In the genomic region with DNA sequence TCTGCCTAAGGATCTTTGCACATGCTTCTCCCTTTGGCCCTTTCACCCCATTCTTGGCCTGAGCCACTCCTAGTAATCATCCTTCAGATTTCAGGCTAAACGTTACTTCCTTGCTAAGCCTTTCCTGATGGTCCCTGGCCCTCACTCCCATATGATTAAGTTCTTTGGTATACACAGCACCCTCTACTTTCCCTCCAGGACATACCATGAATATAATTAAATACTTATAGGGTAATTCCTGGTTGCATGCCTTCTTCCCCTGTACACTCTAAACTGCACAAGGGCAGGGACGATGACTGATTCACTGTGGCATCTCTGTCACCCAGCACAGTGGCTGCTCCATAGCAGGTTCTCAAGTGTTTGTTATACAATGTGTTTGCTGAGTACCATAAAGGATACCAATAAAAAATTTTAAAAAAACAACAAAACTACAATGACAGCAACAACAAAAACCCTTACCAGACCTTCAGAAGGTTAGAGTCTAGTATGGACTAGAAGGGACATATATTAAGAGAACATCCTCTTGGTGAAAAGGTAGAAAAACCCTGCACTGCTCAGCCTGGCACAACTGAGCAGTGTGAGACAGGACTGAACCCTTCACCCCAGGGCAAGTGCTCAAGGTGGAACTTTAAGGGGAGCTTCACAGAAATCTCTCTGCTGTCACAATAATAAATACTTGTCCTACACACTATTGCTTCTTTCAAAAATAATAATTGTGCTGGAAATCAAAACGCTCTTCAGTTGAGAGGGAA, we compare ENCODE assay signal across 11 cellular contexts.
A peak's percentile ranks its signal among the peaks of the same experiment; 100 is the strongest.
DNase-seq lines count a peak whose midpoint lies in the region; TF ChIP-seq lines count a peak whose summit lies in the region.
"Had no signal": no experiment of that assay in that cellular context is flagged by ENCODE, and none has a peak within 500 bp of the region (broad histone marks: within the 10 kb centered on the region; RNA-seq: fewer than 3 reads in every experiment).

No MANE protein-coding gene starts in this region.

- H3K4me3 Mint-ChIP-seq in Calu3 (ENCODE audit: low read depth, unreplicated experiment) (no peak overlapping the region), nephron progenitor cell (no peak overlapping the region), progenitor cell of endocrine pancreas (ENCODE audit: low read depth) (no peak overlapping the region)

- peak overlapping the region; percentile 17 for H3K27ac ChIP-seq in colonic mucosa

- H3K4me3 ChIP-seq in colonic mucosa: no peak overlapping the region

- H3K36me3 Mint-ChIP-seq in Calu3 (ENCODE audit: insufficient read depth, unreplicated experiment) (no peaks in the 10 kb centered on the region), nephron progenitor cell (ENCODE audit: low read depth) (no peaks in the 10 kb centered on the region), progenitor cell of endocrine pancreas (ENCODE audit: insufficient read depth) (no peaks in the 10 kb centered on the region)

- H3K27me3 Mint-ChIP-seq in Calu3 (ENCODE audit: unreplicated experiment) (no peaks in the 10 kb centered on the region), nephron progenitor cell (ENCODE audit: low read depth, poor library complexity) (no peaks in the 10 kb centered on the region), progenitor cell of endocrine pancreas (no peaks in the 10 kb centered on the region)

- no peaks in the 10 kb centered on the region for H3K9me3 ChIP-seq in colonic mucosa

- no TSS peak for BruUV-seq in Calu3 (replicated peaks; lab: Mats Ljungman, UMichigan)

- H3K4me1 Mint-ChIP-seq in Calu3 (ENCODE audit: low read depth, unreplicated experiment): peaks cover 57% of the 10 kb centered on the region
- peaks cover 34% of the 10 kb centered on the region for H3K4me1 Mint-ChIP-seq in nephron progenitor cell
- H3K4me1 Mint-ChIP-seq in progenitor cell of endocrine pancreas (ENCODE audit: low read depth): peaks cover 4% of the 10 kb centered on the region

- TF ChIP-seq CTCF in Calu3 (IDR thresholded peaks at IDR 0.05; ENCODE audit: unreplicated experiment) (no peak), colonic mucosa (IDR thresholded peaks at IDR 0.05) (no peak), nephron progenitor cell (IDR thresholded peaks at IDR 0.05) (no peak), progenitor cell of endocrine pancreas (IDR thresholded peaks at IDR 0.05; ENCODE audit: unreplicated experiment) (no peak)

- no peaks in the 10 kb centered on the region for H3K27me3 ChIP-seq in colonic mucosa

- intact Hi-C loops in Calu3 (cut with micrococcal nuclease; ENCODE audit: unreplicated experiment) (loop anchor here (5.0 kb wide), 2 partner anchors 35 to 75 kb away; partner anchors contain the start of gene AAK1), colonic mucosa (cut with DNase I) (loop anchor here (5.0 to 10.0 kb wide), 2 partner anchors 70 to 247 kb away; no protein-coding TSS in a partner anchor)

- H3K36me3 ChIP-seq in colonic mucosa: no peaks in the 10 kb centered on the region

- no peaks in the 10 kb centered on the region for H3K4me1 ChIP-seq in colonic mucosa

- DNase-seq in Calu3: peak; percentile 25
- DNase-seq in M059J (ENCODE audit: low read depth): peak; percentile 31
- DNase-seq in colonic mucosa: no peak
- no peak for DNase-seq in nephron progenitor cell
- no peak for DNase-seq in stimulated activated naive CD4-positive, alpha-beta T cell treated with Interleukin-2 at 50 U/mL for 16 hours (lab: John Stamatoyannopoulos, UW)
- no peak for DNase-seq in progenitor cell of endocrine pancreas (ENCODE audit: low spot score, unreplicated experiment)
- DNase-seq in NCI-H2107 (lab: John Stamatoyannopoulos, UW): no peak
- DNase-seq in NCI-H128 (lab: John Stamatoyannopoulos, UW; ENCODE audit: unreplicated experiment): no peak
- DNase-seq: activated CD4-positive, alpha-beta T cell treated with anti-CD3 and anti-CD28 coated beads for 1 hour; central memory CD4-positive, alpha-beta T cell; nucleus accumbens had no signal

- CTCF ChIA-PET in Calu3 (lab: Charles Lee): no interaction called here

- peak overlapping the region; percentile 15 for H3K27ac Mint-ChIP-seq in Calu3 (ENCODE audit: unreplicated experiment)
- peak overlapping the region; percentile 18 for H3K27ac Mint-ChIP-seq in nephron progenitor cell
- no peak overlapping the region for H3K27ac Mint-ChIP-seq in progenitor cell of endocrine pancreas

- H3K9me3 Mint-ChIP-seq in Calu3 (ENCODE audit: low read depth, unreplicated experiment) (no peaks in the 10 kb centered on the region), nephron progenitor cell (no peaks in the 10 kb centered on the region), progenitor cell of endocrine pancreas (ENCODE audit: low read depth) (no peaks in the 10 kb centered on the region)

- no peak overlapping the region for H3K9ac ChIP-seq in colonic mucosa (ENCODE audit: low read depth in 2 of 2, low read length in 2 of 2)

Comparison
In these comparisons a context has a peak if more than half of its experiments do, and no peak if none do; other contexts are left out.
1. DNase-seq: peak in Calu3 (single experiment) and M059J (single experiment); none in colonic mucosa (single experiment), nephron progenitor cell (single experiment), stimulated activated naive CD4-positive, alpha-beta T cell treated with Interleukin-2 at 50 U/mL for 16 hours (single experiment), progenitor cell of endocrine pancreas (single experiment), NCI-H2107 (single experiment) and NCI-H128 (single experiment).